1 cellular context compared by ENCODE assay signal in the genomic region with DNA sequence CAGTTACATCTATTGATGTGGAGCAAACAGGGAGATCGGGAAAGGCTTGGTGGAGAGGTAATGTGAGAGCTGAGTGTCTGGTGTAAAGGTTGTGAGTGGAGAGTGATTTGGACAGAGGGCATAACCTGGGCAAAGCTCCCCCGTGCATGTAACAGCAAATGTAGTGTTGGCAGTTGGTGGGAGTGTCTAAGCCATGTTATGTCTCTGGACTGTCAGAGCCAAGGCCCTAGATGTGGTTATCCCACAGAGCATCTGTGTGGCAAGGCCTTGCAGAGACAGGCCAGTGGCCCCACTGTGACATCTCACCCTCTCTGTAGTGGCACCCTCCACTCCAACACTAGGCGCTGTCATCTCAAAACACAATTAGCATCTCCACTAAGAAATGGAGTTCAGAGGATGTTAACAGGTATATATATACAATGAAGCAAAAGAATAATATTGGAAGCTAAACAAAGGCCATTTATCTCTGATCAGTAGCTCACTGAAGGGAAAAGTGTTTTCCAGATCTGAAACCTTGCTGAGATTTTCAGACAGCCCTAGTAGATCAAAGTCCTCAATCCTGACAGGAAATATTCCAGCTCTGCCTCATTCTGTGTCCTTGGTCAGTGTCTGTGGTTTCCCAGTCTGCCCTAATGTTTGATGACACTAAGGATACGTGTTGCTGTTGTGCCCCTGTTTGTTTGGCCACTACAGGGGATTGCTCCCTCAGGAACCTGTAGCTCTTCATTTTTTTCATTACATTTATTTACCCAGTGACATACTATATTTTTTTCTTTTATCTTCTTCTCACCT.
TF ChIP-seq lines count a peak whose summit lies in the region.

No MANE protein-coding gene starts in this region.

TF ChIP-seq in HepG2, 621 proteins besides CTCF, POLR2A, EP300 and RAD21 (continued from another document):
- TF ChIP-seq ZNF207 (IDR thresholded peaks at IDR 0.05; ENCODE audit: borderline replicate concordance): no peak
- TF ChIP-seq ZNF567 (CRISPR knock-in tag; IDR thresholded peaks at IDR 0.05; ENCODE audit: borderline replicate concordance): no peak
- peak; percentile 69; the same call in 1 of the 2 replicates for TF ChIP-seq RXRB (CRISPR knock-in tag; IDR thresholded peaks at IDR 0.05; ENCODE audit: borderline replicate concordance)
- 0 out of 2 replicates have a peak, but pooled peaks have one; percentile 33 for TF ChIP-seq TFE3 (CRISPR knock-in tag; IDR thresholded peaks at IDR 0.05)
- TF ChIP-seq, protein P1, sequence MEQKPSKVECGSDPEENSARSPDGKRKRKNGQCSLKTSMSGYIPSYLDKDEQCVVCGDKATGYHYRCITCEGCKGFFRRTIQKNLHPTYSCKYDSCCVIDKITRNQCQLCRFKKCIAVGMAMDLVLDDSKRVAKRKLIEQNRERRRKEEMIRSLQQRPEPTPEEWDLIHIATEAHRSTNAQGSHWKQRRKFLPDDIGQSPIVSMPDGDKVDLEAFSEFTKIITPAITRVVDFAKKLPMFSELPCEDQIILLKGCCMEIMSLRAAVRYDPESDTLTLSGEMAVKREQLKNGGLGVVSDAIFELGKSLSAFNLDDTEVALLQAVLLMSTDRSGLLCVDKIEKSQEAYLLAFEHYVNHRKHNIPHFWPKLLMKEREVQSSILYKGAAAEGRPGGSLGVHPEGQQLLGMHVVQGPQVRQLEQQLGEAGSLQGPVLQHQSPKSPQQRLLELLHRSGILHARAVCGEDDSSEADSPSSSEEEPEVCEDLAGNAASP (CRISPR knock-in tag; IDR thresholded peaks at IDR 0.05; ENCODE audit: borderline replicate concordance): 0 out of 2 replicates have a peak, but pooled peaks have one; percentile 19
